ENCODE assay signal across 1 cellular context in the genomic region with DNA sequence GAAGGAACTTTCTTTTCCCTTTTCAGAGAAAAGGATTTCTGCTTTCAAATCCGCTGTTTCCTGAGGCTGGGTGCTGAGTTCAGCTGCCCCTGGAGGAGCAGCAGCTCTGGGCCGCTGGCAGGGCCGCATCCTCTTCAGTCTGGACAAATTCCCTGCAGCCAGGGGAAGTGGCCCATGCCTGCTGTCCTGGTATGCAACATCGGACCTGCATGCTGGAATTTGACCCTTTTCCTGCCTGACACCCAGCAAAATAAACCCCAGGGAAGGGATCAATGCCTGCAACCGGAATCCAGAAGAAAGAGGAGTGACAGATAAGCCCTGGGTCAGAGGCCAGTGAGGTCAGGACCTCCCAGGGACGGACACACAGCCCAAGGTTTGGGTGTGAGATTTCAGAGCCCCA.
TF ChIP-seq lines count a peak whose summit lies in the region.

No MANE protein-coding gene starts in this region.

TF ChIP-seq in HepG2, 621 proteins besides CTCF, POLR2A, EP300 and RAD21 (continued from another document and continues in another):
- TF ChIP-seq, protein P1, sequence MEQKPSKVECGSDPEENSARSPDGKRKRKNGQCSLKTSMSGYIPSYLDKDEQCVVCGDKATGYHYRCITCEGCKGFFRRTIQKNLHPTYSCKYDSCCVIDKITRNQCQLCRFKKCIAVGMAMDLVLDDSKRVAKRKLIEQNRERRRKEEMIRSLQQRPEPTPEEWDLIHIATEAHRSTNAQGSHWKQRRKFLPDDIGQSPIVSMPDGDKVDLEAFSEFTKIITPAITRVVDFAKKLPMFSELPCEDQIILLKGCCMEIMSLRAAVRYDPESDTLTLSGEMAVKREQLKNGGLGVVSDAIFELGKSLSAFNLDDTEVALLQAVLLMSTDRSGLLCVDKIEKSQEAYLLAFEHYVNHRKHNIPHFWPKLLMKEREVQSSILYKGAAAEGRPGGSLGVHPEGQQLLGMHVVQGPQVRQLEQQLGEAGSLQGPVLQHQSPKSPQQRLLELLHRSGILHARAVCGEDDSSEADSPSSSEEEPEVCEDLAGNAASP (CRISPR knock-in tag; IDR thresholded peaks at IDR 0.05; ENCODE audit: borderline replicate concordance): peak; percentile 93
- TF ChIP-seq ZNF337 (CRISPR knock-in tag; IDR thresholded peaks at IDR 0.05; ENCODE audit: borderline replicate concordance, low read depth): no peak
- peak; percentile 97; the same call in 1 of the 2 replicates for TF ChIP-seq ZNF292 (CRISPR knock-in tag; IDR thresholded peaks at IDR 0.05; ENCODE audit: borderline replicate concordance, low read depth)
- peak; percentile 69; the same call in 1 of the 2 replicates for TF ChIP-seq ZNF331 (CRISPR knock-in tag; IDR thresholded peaks at IDR 0.05)
- no peak for TF ChIP-seq SATB2 (CRISPR knock-in tag; IDR thresholded peaks at IDR 0.05)
- TF ChIP-seq, protein P2, sequence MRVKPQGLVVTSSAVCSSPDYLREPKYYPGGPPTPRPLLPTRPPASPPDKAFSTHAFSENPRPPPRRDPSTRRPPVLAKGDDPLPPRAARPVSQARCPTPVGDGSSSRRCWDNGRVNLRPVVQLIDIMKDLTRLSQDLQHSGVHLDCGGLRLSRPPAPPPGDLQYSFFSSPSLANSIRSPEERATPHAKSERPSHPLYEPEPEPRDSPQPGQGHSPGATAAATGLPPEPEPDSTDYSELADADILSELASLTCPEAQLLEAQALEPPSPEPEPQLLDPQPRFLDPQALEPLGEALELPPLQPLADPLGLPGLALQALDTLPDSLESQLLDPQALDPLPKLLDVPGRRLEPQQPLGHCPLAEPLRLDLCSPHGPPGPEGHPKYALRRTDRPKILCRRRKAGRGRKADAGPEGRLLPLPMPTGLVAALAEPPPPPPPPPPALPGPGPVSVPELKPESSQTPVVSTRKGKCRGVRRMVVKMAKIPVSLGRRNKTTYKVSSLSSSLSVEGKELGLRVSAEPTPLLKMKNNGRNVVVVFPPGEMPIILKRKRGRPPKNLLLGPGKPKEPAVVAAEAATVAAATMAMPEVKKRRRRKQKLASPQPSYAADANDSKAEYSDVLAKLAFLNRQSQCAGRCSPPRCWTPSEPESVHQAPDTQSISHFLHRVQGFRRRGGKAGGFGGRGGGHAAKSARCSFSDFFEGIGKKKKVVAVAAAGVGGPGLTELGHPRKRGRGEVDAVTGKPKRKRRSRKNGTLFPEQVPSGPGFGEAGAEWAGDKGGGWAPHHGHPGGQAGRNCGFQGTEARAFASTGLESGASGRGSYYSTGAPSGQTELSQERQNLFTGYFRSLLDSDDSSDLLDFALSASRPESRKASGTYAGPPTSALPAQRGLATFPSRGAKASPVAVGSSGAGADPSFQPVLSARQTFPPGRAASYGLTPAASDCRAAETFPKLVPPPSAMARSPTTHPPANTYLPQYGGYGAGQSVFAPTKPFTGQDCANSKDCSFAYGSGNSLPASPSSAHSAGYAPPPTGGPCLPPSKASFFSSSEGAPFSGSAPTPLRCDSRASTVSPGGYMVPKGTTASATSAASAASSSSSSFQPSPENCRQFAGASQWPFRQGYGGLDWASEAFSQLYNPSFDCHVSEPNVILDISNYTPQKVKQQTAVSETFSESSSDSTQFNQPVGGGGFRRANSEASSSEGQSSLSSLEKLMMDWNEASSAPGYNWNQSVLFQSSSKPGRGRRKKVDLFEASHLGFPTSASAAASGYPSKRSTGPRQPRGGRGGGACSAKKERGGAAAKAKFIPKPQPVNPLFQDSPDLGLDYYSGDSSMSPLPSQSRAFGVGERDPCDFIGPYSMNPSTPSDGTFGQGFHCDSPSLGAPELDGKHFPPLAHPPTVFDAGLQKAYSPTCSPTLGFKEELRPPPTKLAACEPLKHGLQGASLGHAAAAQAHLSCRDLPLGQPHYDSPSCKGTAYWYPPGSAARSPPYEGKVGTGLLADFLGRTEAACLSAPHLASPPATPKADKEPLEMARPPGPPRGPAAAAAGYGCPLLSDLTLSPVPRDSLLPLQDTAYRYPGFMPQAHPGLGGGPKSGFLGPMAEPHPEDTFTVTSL (CRISPR knock-in tag; IDR thresholded peaks at IDR 0.05; ENCODE audit: borderline replicate concordance): peak; percentile 92; the same call in 1 of the 2 replicates
- TF ChIP-seq STAG1 (CRISPR knock-in tag; IDR thresholded peaks at IDR 0.05): peak; percentile 53
- TF ChIP-seq, protein P3, sequence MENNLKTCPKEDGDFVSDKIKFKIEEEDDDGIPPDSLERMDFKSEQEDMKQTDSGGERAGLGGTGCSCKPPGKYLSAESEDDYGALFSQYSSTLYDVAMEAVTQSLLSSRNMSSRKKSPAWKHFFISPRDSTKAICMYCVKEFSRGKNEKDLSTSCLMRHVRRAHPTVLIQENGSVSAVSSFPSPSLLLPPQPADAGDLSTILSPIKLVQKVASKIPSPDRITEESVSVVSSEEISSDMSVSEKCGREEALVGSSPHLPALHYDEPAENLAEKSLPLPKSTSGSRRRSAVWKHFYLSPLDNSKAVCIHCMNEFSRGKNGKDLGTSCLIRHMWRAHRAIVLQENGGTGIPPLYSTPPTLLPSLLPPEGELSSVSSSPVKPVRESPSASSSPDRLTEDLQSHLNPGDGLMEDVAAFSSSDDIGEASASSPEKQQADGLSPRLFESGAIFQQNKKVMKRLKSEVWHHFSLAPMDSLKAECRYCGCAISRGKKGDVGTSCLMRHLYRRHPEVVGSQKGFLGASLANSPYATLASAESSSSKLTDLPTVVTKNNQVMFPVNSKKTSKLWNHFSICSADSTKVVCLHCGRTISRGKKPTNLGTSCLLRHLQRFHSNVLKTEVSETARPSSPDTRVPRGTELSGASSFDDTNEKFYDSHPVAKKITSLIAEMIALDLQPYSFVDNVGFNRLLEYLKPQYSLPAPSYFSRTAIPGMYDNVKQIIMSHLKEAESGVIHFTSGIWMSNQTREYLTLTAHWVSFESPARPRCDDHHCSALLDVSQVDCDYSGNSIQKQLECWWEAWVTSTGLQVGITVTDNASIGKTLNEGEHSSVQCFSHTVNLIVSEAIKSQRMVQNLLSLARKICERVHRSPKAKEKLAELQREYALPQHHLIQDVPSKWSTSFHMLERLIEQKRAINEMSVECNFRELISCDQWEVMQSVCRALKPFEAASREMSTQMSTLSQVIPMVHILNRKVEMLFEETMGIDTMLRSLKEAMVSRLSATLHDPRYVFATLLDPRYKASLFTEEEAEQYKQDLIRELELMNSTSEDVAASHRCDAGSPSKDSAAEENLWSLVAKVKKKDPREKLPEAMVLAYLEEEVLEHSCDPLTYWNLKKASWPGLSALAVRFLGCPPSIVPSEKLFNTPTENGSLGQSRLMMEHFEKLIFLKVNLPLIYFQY (CRISPR knock-in tag; IDR thresholded peaks at IDR 0.05; ENCODE audit: borderline replicate concordance): peak; percentile 86; the same call in 1 of the 2 replicates
- TF ChIP-seq YEATS4 (CRISPR knock-in tag; IDR thresholded peaks at IDR 0.05; ENCODE audit: borderline replicate concordance): peak; percentile 47; the same call in 1 of the 2 replicates
- TF ChIP-seq ZSCAN20 (CRISPR knock-in tag; IDR thresholded peaks at IDR 0.05; ENCODE audit: borderline replicate concordance): no peak
- TF ChIP-seq PCBP2 (optimal IDR thresholded peaks at IDR 0.05; ENCODE audit: low read depth, low read length, poor library complexity, severe bottlenecking): no peak
- TF ChIP-seq CEBPB (IDR thresholded peaks at IDR 0.05; ENCODE audit: borderline replicate concordance, low read depth, low read length): no peak
- TF ChIP-seq, protein P4, sequence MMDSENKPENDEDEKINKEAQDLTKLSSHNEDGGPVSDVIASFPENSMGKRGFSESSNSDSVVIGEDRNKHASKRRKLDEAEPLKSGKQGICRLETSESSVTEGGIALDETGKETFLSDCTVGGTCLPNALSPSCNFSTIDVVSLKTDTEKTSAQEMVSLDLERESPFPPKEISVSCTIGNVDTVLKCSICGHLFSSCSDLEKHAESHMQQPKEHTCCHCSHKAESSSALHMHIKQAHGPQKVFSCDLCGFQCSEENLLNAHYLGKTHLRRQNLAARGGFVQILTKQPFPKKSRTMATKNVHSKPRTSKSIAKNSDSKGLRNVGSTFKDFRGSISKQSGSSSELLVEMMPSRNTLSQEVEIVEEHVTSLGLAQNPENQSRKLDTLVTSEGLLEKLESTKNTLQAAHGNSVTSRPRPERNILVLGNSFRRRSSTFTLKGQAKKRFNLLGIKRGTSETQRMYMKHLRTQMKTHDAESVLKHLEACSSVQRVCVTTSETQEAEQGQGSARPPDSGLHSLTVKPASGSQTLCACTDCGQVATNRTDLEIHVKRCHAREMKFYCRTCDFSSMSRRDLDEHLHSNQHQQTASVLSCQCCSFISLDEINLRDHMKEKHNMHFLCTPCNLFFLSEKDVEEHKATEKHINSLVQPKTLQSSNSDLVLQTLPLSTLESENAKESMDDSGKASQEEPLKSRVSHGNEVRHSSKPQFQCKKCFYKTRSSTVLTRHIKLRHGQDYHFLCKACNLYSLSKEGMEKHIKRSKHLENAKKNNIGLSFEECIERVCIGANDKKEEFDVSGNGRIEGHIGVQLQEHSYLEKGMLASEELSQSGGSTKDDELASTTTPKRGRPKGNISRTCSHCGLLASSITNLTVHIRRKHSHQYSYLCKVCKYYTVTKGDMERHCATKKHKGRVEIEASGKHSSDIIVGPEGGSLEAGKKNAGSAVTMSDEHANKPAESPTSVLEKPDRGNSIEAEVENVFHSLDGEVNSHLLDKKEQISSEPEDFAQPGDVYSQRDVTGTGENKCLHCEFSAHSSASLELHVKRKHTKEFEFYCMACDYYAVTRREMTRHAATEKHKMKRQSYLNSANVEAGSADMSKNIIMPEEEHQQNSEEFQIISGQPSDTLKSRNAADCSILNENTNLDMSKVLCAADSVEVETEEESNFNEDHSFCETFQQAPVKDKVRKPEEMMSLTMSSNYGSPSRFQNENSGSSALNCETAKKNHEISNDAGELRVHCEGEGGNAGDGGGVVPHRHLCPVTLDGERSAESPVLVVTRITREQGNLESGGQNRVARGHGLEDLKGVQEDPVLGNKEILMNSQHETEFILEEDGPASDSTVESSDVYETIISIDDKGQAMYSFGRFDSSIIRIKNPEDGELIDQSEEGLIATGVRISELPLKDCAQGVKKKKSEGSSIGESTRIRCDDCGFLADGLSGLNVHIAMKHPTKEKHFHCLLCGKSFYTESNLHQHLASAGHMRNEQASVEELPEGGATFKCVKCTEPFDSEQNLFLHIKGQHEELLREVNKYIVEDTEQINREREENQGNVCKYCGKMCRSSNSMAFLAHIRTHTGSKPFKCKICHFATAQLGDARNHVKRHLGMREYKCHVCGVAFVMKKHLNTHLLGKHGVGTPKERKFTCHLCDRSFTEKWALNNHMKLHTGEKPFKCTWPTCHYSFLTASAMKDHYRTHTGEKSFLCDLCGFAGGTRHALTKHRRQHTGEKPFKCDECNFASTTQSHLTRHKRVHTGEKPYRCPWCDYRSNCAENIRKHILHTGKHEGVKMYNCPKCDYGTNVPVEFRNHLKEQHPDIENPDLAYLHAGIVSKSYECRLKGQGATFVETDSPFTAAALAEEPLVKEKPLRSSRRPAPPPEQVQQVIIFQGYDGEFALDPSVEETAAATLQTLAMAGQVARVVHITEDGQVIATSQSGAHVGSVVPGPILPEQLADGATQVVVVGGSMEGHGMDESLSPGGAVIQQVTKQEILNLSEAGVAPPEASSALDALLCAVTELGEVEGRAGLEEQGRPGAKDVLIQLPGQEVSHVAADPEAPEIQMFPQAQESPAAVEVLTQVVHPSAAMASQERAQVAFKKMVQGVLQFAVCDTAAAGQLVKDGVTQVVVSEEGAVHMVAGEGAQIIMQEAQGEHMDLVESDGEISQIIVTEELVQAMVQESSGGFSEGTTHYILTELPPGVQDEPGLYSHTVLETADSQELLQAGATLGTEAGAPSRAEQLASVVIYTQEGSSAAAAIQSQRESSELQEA (CRISPR knock-in tag; IDR thresholded peaks at IDR 0.05; ENCODE audit: not compliant biosample characterization): no peak
- TF ChIP-seq FOXO1 (CRISPR knock-in tag; IDR thresholded peaks at IDR 0.05): peak; percentile 88; the same call in 1 of the 2 replicates
- TF ChIP-seq NCOR1 (IDR thresholded peaks at IDR 0.05; ENCODE audit: borderline replicate concordance, low read length): peak; percentile 75; the same call in 1 of the 2 replicates
- TF ChIP-seq SKI (IDR thresholded peaks at IDR 0.05; ENCODE audit: partially characterized antibody): peak; percentile 30
- TF ChIP-seq, protein P5, sequence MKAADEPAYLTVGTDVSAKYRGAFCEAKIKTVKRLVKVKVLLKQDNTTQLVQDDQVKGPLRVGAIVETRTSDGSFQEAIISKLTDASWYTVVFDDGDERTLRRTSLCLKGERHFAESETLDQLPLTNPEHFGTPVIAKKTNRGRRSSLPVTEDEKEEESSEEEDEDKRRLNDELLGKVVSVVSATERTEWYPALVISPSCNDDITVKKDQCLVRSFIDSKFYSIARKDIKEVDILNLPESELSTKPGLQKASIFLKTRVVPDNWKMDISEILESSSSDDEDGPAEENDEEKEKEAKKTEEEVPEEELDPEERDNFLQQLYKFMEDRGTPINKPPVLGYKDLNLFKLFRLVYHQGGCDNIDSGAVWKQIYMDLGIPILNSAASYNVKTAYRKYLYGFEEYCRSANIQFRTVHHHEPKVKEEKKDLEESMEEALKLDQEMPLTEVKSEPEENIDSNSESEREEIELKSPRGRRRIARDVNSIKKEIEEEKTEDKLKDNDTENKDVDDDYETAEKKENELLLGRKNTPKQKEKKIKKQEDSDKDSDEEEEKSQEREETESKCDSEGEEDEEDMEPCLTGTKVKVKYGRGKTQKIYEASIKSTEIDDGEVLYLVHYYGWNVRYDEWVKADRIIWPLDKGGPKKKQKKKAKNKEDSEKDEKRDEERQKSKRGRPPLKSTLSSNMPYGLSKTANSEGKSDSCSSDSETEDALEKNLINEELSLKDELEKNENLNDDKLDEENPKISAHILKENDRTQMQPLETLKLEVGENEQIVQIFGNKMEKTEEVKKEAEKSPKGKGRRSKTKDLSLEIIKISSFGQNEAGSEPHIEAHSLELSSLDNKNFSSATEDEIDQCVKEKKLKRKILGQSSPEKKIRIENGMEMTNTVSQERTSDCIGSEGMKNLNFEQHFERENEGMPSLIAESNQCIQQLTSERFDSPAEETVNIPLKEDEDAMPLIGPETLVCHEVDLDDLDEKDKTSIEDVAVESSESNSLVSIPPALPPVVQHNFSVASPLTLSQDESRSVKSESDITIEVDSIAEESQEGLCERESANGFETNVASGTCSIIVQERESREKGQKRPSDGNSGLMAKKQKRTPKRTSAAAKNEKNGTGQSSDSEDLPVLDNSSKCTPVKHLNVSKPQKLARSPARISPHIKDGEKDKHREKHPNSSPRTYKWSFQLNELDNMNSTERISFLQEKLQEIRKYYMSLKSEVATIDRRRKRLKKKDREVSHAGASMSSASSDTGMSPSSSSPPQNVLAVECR (CRISPR knock-in tag; IDR thresholded peaks at IDR 0.05; ENCODE audit: borderline replicate concordance): peak; percentile 62; the same call in 1 of the 2 replicates
- TF ChIP-seq ZNF224 (CRISPR knock-in tag; IDR thresholded peaks at IDR 0.05): peak; percentile 67
- TF ChIP-seq, protein P6, sequence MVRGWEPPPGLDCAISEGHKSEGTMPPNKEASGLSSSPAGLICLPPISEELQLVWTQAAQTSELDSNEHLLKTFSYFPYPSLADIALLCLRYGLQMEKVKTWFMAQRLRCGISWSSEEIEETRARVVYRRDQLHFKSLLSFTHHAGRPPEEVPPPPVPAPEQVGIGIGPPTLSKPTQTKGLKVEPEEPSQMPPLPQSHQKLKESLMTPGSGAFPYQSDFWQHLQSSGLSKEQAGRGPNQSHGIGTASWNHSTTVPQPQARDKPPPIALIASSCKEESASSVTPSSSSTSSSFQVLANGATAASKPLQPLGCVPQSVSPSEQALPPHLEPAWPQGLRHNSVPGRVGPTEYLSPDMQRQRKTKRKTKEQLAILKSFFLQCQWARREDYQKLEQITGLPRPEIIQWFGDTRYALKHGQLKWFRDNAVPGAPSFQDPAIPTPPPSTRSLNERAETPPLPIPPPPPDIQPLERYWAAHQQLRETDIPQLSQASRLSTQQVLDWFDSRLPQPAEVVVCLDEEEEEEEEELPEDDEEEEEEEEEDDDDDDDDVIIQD (CRISPR knock-in tag; IDR thresholded peaks at IDR 0.05; ENCODE audit: low read depth): peak; percentile 64; the same call in 1 of the 2 replicates
- TF ChIP-seq ESRRA (CRISPR knock-in tag; IDR thresholded peaks at IDR 0.05; ENCODE audit: low read depth): peak; percentile 95
- peak; percentile 83; the same call in 1 of the 2 replicates for TF ChIP-seq MEF2D (CRISPR knock-in tag; IDR thresholded peaks at IDR 0.05)
